In genomic region chr19:6270822-6271221, GRCh38 we compare ENCODE assay signal across 9 cellular contexts. TPM values are rescaled to one million over a fixed set of nuclear protein-coding genes. Genes with fewer than 3 reads are reported as not detected.
DNase-seq lines count a peak whose midpoint lies in the region; ATAC-seq and TF ChIP-seq lines count a peak whose summit lies in the region.
"Had no signal": no experiment of that assay in that cellular context is flagged by ENCODE, and none has a peak within 500 bp of the region (broad histone marks: within the 10 kb centered on the region; RNA-seq: fewer than 3 reads in every experiment).

No MANE protein-coding gene starts in this region.

- peaks cover 39 to 58% (median 56%) of the 10 kb centered on the region in 9 donors for H3K4me1 ChIP-seq in heart right ventricle
- peaks cover 37 to 42% of the 10 kb centered on the region in 2 experiments for H3K4me1 ChIP-seq in neutrophil (ENCODE audit: control insufficient read depth in 1 of 2, insufficient read depth in 1 of 2, low read depth in 1 of 2, low read length in 1 of 2)

- no peak for DNase-seq in heart right ventricle
- DNase-seq in cardiac septum (ENCODE audit: low spot score), result no peak
- no peak for DNase-seq in endothelial cell (ENCODE audit: low spot score)
- DNase-seq in type B pancreatic cell (ENCODE audit: extremely low spot score, unreplicated experiment), result no peak
- no peak for DNase-seq in germinal center (ENCODE audit: low spot score)
- DNase-seq: MV-4-11 had no signal

- no peak for TF ChIP-seq CTCF in heart right ventricle (IDR thresholded peaks at IDR 0.05)
- no peak for TF ChIP-seq CTCF in endothelial cell (IDR thresholded peaks at IDR 0.05; ENCODE audit: unreplicated experiment)
- no peak for TF ChIP-seq CTCF in neutrophil (IDR thresholded peaks at IDR 0.05)
- no peak for TF ChIP-seq CTCF in type B pancreatic cell (conservative IDR thresholded peaks at IDR 0.05)

- 84 to 90% methylated on average over 17 of the region's 17 CpGs for WGBS in heart right ventricle, 2 donors

- H3K4me3 Mint-ChIP-seq in endothelial cell (ENCODE audit: unreplicated experiment), result peak overlapping the region; percentile 51
- H3K4me3 Mint-ChIP-seq in type B pancreatic cell, result no peak overlapping the region

- H3K9me3 ChIP-seq in heart right ventricle, result no peaks in the 10 kb centered on the region
- no peaks in the 10 kb centered on the region for H3K9me3 ChIP-seq in neutrophil

- H3K27ac ChIP-seq in heart right ventricle (peak overlapping the region in 9 of 10 donors; percentile 82 to 95 (median 89)), neutrophil (peak overlapping the region; percentile 89)

- intact Hi-C loops in heart right ventricle (cut with DNase I) (loop anchor here in 5 of 10 donors (5.0 kb wide), 2 partner anchors 34 to 39 kb away; no protein-coding TSS in a partner anchor), cardiac septum (cut with DNase I) (no loop called here)

- ATAC-seq in heart right ventricle, result no peak
- no peak for ATAC-seq in GM21367 (IDR thresholded peaks at IDR 0.05; ENCODE audit: unreplicated experiment)
- ATAC-seq in HG03378 (IDR thresholded peaks at IDR 0.05; ENCODE audit: unreplicated experiment), result no peak

- peak overlapping the region; percentile 42 for H3K27ac Mint-ChIP-seq in endothelial cell (ENCODE audit: unreplicated experiment)
- H3K27ac Mint-ChIP-seq in type B pancreatic cell, result peak overlapping the region; percentile 88

- H3K9me3 Mint-ChIP-seq in endothelial cell (ENCODE audit: unreplicated experiment), result no peaks in the 10 kb centered on the region
- H3K9me3 Mint-ChIP-seq in type B pancreatic cell, result no peaks in the 10 kb centered on the region

- H3K36me3 ChIP-seq in heart right ventricle, result peaks cover 0 to 47% (median 19%) of the 10 kb centered on the region in 9 donors
- peaks cover 30% of the 10 kb centered on the region for H3K36me3 ChIP-seq in neutrophil

- H3K4me1 Mint-ChIP-seq in endothelial cell (ENCODE audit: unreplicated experiment) (peaks cover 36% of the 10 kb centered on the region), type B pancreatic cell (ENCODE audit: unreplicated experiment) (peaks cover 44% of the 10 kb centered on the region)

- H3K36me3 Mint-ChIP-seq in endothelial cell (ENCODE audit: low read depth, unreplicated experiment) (peaks cover 22% of the 10 kb centered on the region), type B pancreatic cell (peaks cover 12% of the 10 kb centered on the region)

- H3K27me3 Mint-ChIP-seq in endothelial cell (ENCODE audit: unreplicated experiment), result peaks cover 13% of the 10 kb centered on the region
- no peaks in the 10 kb centered on the region for H3K27me3 Mint-ChIP-seq in type B pancreatic cell

- H3K27me3 ChIP-seq in heart right ventricle (no peaks in the 10 kb centered on the region), neutrophil (no peaks in the 10 kb centered on the region)

- H3K4me3 ChIP-seq in heart right ventricle (peak overlapping the region in 5 of 10 donors; percentile 9 to 52 (median 43)), neutrophil (ENCODE audit: low read depth in 1 of 2, low read length in 1 of 2) (no peak overlapping the region)

RNA-seq across cellular contexts. Expression of gene MLLT1, which starts 9.0 kb away (rescaled TPM):
- total RNA-seq in heart right ventricle (10 to 100 TPM; 27.6 to 48.3 (median 32.4) TPM), cardiac septum (30.6 TPM), endothelial cell (ENCODE audit: unreplicated experiment) (59.2 TPM), type B pancreatic cell (ENCODE audit: low replicate concordance) (51.3 and 106 TPM in 2 replicates)
- 10 to 100 TPM; 21.4 to 28.7 TPM for polyA plus RNA-seq in heart right ventricle
